ENCODE assay signal across 8 cellular contexts in the genomic region with DNA sequence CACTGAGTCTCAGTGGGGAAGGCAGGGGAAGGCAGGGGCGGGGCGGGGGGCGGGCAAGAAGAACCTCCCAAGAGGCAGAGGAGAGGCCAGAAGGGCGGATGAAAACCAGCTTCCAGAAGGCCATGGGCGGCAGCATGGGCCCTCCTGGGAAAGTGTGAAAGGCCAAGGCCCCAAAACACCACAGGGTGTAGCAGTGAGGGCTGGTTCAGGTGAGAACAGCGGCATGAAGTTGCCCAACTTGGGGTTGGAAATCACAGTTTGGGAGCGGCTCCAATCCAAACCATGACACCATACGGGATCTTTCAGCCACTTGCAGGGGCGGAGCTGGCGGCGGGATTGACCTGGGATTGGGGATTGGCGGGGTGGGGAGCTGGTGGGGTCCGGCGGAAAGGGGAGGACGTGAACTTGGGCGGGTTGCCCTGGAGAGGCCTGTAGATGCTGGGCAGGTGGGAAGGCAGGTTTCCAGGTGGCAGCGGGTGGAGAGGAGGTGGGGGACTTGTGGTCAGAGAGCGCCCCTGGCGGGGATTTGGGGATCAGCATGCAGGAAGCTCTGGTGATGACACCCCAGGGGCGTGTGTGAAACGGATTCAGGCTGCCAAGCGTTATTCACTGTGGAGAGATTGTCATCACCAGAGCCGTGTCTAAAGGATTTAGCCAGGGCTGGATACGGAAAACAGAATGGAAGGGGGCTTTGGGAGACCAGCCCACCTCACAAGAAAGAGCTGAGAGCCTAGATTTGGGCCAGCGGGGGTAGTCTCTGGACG.
A peak's percentile ranks its signal among the peaks of the same experiment; 100 is the strongest.
DNase-seq lines count a peak whose midpoint lies in the region; ATAC-seq and TF ChIP-seq lines count a peak whose summit lies in the region.

No MANE protein-coding gene starts in this region.

- intact Hi-C loops in OCI-LY7 (cut with micrococcal nuclease; ENCODE audit: unreplicated experiment) = no loop called here

- H2AFZ ChIP-seq in OCI-LY7 (ENCODE audit: low read length) = no peak overlapping the region

- H3K9me3 ChIP-seq in OCI-LY7 (ENCODE audit: low read length) = no peaks in the 10 kb centered on the region

- no peak overlapping the region for H3K4me2 ChIP-seq in OCI-LY7 (ENCODE audit: low read length)

- H4K20me1 ChIP-seq in OCI-LY7 (ENCODE audit: insufficient read depth, low read length) = no peaks in the 10 kb centered on the region

- H3K79me2 ChIP-seq in OCI-LY7 (ENCODE audit: insufficient read depth, low read depth, low read length) = no peaks in the 10 kb centered on the region

- peak overlapping the region; percentile 81 for H3K4me3 Mint-ChIP-seq in natural killer cell treated with Interleukin-12 subunit alpha and Interleukin-12 subunit beta and Interleukin-15 and Interleukin-18, amount 100 ng/mL, for 72 hours

- no peaks in the 10 kb centered on the region for H3K4me1 ChIP-seq in OCI-LY7 (ENCODE audit: insufficient read depth, low read length, poor library complexity, severe bottlenecking)

- peaks cover 26 to 37% of the 10 kb centered on the region in 2 donors for H3K27me3 Mint-ChIP-seq in natural killer cell treated with Interleukin-12 subunit alpha and Interleukin-12 subunit beta and Interleukin-15 and Interleukin-18, amount 100 ng/mL, for 72 hours

- DNase-seq in OCI-LY7 (ENCODE audit: low spot score) (peak; percentile 79), fibroblast of gingiva (ENCODE audit: low read depth) (peak; percentile 86), DMS153 (lab: John Stamatoyannopoulos, UW) (no peak)
- DNase-seq in activated T-cell treated with anti-CD3 and anti-CD28 coated beads, Interleukin-2, amount 50 U/mL, for 48 hours = peak; percentile 80 to 87
- peak; percentile 69 for DNase-seq in natural killer cell treated with Interleukin-12 subunit alpha and Interleukin-12 subunit beta and Interleukin-15 and Interleukin-18, amount 100 ng/mL, for 72 hours (ENCODE audit: low spot score)
- peak; percentile 64 for DNase-seq in stimulated activated naive CD4-positive, alpha-beta T cell treated with Interleukin-2 at 50 U/mL for 16 hours (lab: John Stamatoyannopoulos, UW)

- H3K27ac Mint-ChIP-seq in natural killer cell treated with Interleukin-12 subunit alpha and Interleukin-12 subunit beta and Interleukin-15 and Interleukin-18, amount 100 ng/mL, for 72 hours = peak overlapping the region in 1 of 2 donors; percentile 47

- ATAC-seq in GM18867 (IDR thresholded peaks at IDR 0.05; ENCODE audit: unreplicated experiment) (peak; percentile 51), HG03175 (IDR thresholded peaks at IDR 0.05; ENCODE audit: unreplicated experiment) (no peak)
- ATAC-seq in natural killer cell treated with Interleukin-12 subunit alpha and Interleukin-12 subunit beta and Interleukin-15 and Interleukin-18, amount 100 ng/mL, for 72 hours = peak; percentile 66 to 80

- no peaks in the 10 kb centered on the region for H3K36me3 ChIP-seq in OCI-LY7 (ENCODE audit: insufficient read depth, low read length)

- H3K36me3 Mint-ChIP-seq in natural killer cell treated with Interleukin-12 subunit alpha and Interleukin-12 subunit beta and Interleukin-15 and Interleukin-18, amount 100 ng/mL, for 72 hours = no peaks in the 10 kb centered on the region

- H3K4me3 ChIP-seq in OCI-LY7 (ENCODE audit: low read depth, low read length, poor library complexity, severe bottlenecking) = no peak overlapping the region

- no peak overlapping the region for H3K27ac ChIP-seq in OCI-LY7 (ENCODE audit: low read depth, low read length, poor library complexity, severe bottlenecking)

- CTCF ChIA-PET in OCI-LY7 (lab: Charles Lee; ENCODE audit: unreplicated experiment) = interaction anchor here (0.6 kb wide), 2 partner anchors 67 to 689 kb away, joined by 3 read pairs; no protein-coding TSS in a partner anchor

- BruUV-seq in OCI-LY7 (replicated peaks; lab: Mats Ljungman, UMichigan) = no TSS peak

- no peaks in the 10 kb centered on the region for H3K9me2 ChIP-seq in OCI-LY7 (ENCODE audit: insufficient read depth, low read length)

- peak; percentile 89 for TF ChIP-seq CTCF in OCI-LY7 (conservative IDR thresholded peaks at IDR 0.05; ENCODE audit: low read length)

- H3K9me3 Mint-ChIP-seq in natural killer cell treated with Interleukin-12 subunit alpha and Interleukin-12 subunit beta and Interleukin-15 and Interleukin-18, amount 100 ng/mL, for 72 hours = no peaks in the 10 kb centered on the region

- POLR2A ChIA-PET in OCI-LY7 (lab: Charles Lee) = interaction anchor here (0.6 kb wide), 1 partner anchor 75 kb away, joined by 3 read pairs; no protein-coding TSS in a partner anchor

- H3K4me1 Mint-ChIP-seq in natural killer cell treated with Interleukin-12 subunit alpha and Interleukin-12 subunit beta and Interleukin-15 and Interleukin-18, amount 100 ng/mL, for 72 hours (ENCODE audit: low read depth in 2 of 2) = peaks cover 7 to 11% of the 10 kb centered on the region in 2 donors
